Comparison of ENCODE assay signal across 11 cellular contexts in the genomic region with DNA sequence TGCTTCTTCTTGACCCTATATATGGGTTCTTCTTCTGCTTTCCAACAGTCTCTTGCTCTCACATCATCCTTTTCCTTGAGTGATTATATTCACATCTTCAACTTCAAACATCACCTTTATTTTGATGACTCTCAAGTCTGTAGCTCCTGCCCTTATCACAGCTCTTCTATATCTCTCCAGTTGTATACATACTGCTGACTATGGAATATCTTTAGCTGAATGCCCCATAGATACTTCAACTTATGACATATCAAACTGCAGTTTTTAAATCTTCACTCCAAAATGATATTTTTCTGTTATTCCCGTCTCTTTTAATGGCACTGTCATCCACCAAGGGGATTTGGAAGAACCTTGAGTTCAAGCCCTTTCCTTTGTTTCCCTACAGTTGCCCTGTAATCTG.
"Had no signal": no experiment of that assay in that cellular context is flagged by ENCODE, and none has a peak within 500 bp of the region (broad histone marks: within the 10 kb centered on the region; RNA-seq: fewer than 3 reads in every experiment).

No MANE protein-coding gene starts in this region.

- H3K4me2 ChIP-seq: GM23338 had no signal

- H3K4me3 ChIP-seq: GM23248, GM23338, HAP-1 had no signal

- H3K27ac ChIP-seq: GM23248 had no signal

- H3K9me3 ChIP-seq: HAP-1 had no signal

- H3K4me1 ChIP-seq: HAP-1 had no signal

- DNase-seq: GM23248, GOT3, H7, H9, HCEC 1CT, HFFc6 had no signal

- H3K9ac ChIP-seq: GM23248 had no signal

- FAIRE-seq: H1, H54 had no signal

- ATAC-seq: GM23338, HCT116 had no signal

- H3K36me3 ChIP-seq: HAP-1 had no signal

- H2AFZ ChIP-seq: GM23248, GM23338 had no signal
